In genomic region chr11:3139086-3139440, GRCh38 we compare ENCODE assay signal across 23 cellular contexts.
"Had no signal": no experiment of that assay in that cellular context is flagged by ENCODE, and none has a peak within 500 bp of the region (broad histone marks: within the 10 kb centered on the region; RNA-seq: fewer than 3 reads in every experiment).

No MANE protein-coding gene starts in this region.

- H3K27me3 Mint-ChIP-seq: activated naive CD4-positive, alpha-beta T cell treated with anti-CD3 and anti-CD28 coated beads, Interleukin-2, amount 10 ng/mL, durations not matched to agents 7 days and 5 days; dendritic cell treated with granulocyte-macrophage colony-stimulating factor and Interleukin-4, amounts not matched to agents 40 ng/mL and 50 ng/mL, for 4 days had no signal

- ATAC-seq: activated CD4-positive, CD25-positive, alpha-beta regulatory T cell treated with anti-CD3 and anti-CD28 coated beads, Interleukin-2, amount 50 U/mL, for 24 hours; esophagus mucosa; gastrocnemius medialis; right lobe of liver; stimulated activated memory B cell treated with anti-CD40 and anti-IgM and Interleukin-4, amounts not matched to agents 10 μg/mL and 1 μg/mL and 100 μg/mL, for 72 hours; upper lobe of right lung had no signal

- H3K4me3 Mint-ChIP-seq: activated naive CD4-positive, alpha-beta T cell treated with anti-CD3 and anti-CD28 coated beads, Interleukin-2, amount 10 ng/mL, durations not matched to agents 7 days and 5 days; dendritic cell treated with granulocyte-macrophage colony-stimulating factor and Interleukin-4, amounts not matched to agents 40 ng/mL and 50 ng/mL, for 4 days; nephron; stimulated activated memory B cell treated with anti-CD40 and anti-IgM and Interleukin-4, amounts not matched to agents 10 μg/mL and 1 μg/mL and 100 μg/mL, for 72 hours; T-helper 1 cell treated with Interleukin-12 subunit alpha and Interleukin-12 subunit beta and Interleukin-4 antibody, amounts not matched to agents 30 μg/mL and 1 μg/mL, for 36 hours had no signal

- H3K9me3 Mint-ChIP-seq: activated naive CD4-positive, alpha-beta T cell treated with anti-CD3 and anti-CD28 coated beads, Interleukin-2, amount 10 ng/mL, durations not matched to agents 7 days and 5 days; dendritic cell treated with granulocyte-macrophage colony-stimulating factor and Interleukin-4, amounts not matched to agents 40 ng/mL and 50 ng/mL, for 4 days; nephron; T-helper 1 cell treated with Interleukin-12 subunit alpha and Interleukin-12 subunit beta and Interleukin-4 antibody, amounts not matched to agents 30 μg/mL and 1 μg/mL, for 36 hours had no signal

- H3K27me3 ChIP-seq: ascending aorta, gastrocnemius medialis, right lobe of liver, upper lobe of right lung had no signal

- DNase-seq: activated CD4-positive, alpha-beta T cell treated with anti-CD3 and anti-CD28 coated beads, Interleukin-2, amount 50 U/mL, for 1 hour; activated CD8-positive, alpha-beta memory T cell treated with anti-CD3 and anti-CD28 coated beads, Interleukin-2, amount 50 U/mL, for 4 hours; activated effector memory CD4-positive, alpha-beta T cell treated with Interleukin-2 at 50 U/mL for 16 hours; activated naive CD4-positive, alpha-beta T cell treated with anti-CD3 and anti-CD28 coated beads, Interleukin-2, amount 10 ng/mL, durations not matched to agents 7 days and 5 days; activated T-cell treated with anti-CD3 and anti-CD28 coated beads, Interleukin-2, amount 50 U/mL, for 48 hours; effector CD8-positive, alpha-beta T cell; gastrocnemius medialis; head of caudate nucleus; kidney glomerular epithelial cell; nucleus accumbens; stimulated activated CD4-positive, alpha-beta T cell treated with anti-CD3 and anti-CD28 coated beads, Interleukin-4, amount 100 ng/mL, for 4 hours had no signal

- H3K27ac ChIP-seq: ascending aorta, gastrocnemius medialis, right lobe of liver, thoracic aorta, upper lobe of right lung had no signal

- H3K9me3 ChIP-seq: ascending aorta, gastrocnemius medialis, right lobe of liver, thoracic aorta, upper lobe of right lung had no signal

- H3K4me1 Mint-ChIP-seq: activated naive CD4-positive, alpha-beta T cell treated with anti-CD3 and anti-CD28 coated beads, Interleukin-2, amount 10 ng/mL, durations not matched to agents 7 days and 5 days; stimulated activated memory B cell treated with anti-CD40 and anti-IgM and Interleukin-4, amounts not matched to agents 10 μg/mL and 1 μg/mL and 100 μg/mL, for 72 hours had no signal

- H3K36me3 Mint-ChIP-seq: activated naive CD4-positive, alpha-beta T cell treated with anti-CD3 and anti-CD28 coated beads, Interleukin-2, amount 10 ng/mL, durations not matched to agents 7 days and 5 days; stimulated activated memory B cell treated with anti-CD40 and anti-IgM and Interleukin-4, amounts not matched to agents 10 μg/mL and 1 μg/mL and 100 μg/mL, for 72 hours had no signal

- H3K4me3 ChIP-seq: ascending aorta, gastrocnemius medialis, right lobe of liver, smooth muscle cell, thoracic aorta, upper lobe of right lung had no signal

- H3K36me3 ChIP-seq: ascending aorta, gastrocnemius medialis, right lobe of liver, upper lobe of right lung had no signal

- H3K27ac Mint-ChIP-seq: activated naive CD4-positive, alpha-beta T cell treated with anti-CD3 and anti-CD28 coated beads, Interleukin-2, amount 10 ng/mL, durations not matched to agents 7 days and 5 days; dendritic cell treated with granulocyte-macrophage colony-stimulating factor and Interleukin-4, amounts not matched to agents 40 ng/mL and 50 ng/mL, for 4 days; nephron; progenitor cell of endocrine pancreas; stimulated activated memory B cell treated with anti-CD40 and anti-IgM and Interleukin-4, amounts not matched to agents 10 μg/mL and 1 μg/mL and 100 μg/mL, for 72 hours; T-helper 1 cell treated with Interleukin-12 subunit alpha and Interleukin-12 subunit beta and Interleukin-4 antibody, amounts not matched to agents 30 μg/mL and 1 μg/mL, for 36 hours had no signal

- H3K4me1 ChIP-seq: right lobe of liver, upper lobe of right lung had no signal
